Comparison of ENCODE assay signal across 1 cellular context in the genomic region with DNA sequence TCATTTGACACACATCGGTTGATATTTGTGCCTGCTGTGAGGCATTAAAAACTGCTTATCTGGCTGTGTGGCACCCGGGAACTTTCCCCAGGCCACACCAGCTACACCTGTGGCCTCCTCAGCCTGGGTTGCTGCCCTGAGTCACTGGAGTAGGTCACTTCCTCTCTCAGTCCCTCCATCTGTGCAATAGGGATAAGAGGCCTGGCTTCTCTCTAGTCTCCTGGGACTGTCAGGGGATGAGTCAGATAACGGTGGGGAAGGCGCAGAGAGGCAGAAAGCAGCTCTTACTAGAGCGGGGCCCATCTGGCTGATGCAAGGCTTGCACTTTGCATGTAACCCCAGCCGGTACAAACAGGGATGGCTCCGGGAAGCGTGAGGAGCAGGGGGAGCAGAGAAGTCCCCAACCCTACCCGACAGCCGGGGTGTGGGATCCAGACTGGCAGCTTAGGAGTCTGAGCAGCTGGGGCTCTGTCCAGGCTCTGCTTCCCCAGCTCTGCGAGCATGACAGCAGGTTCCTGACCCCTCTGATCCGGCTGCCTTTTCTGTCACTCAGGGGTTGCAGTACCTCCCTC.
TF ChIP-seq lines count a peak whose summit lies in the region.

No MANE protein-coding gene starts in this region.

TF ChIP-seq in K562, 482 proteins besides CTCF, POLR2A, EP300 and RAD21 (continued from another document and continues in another):
- TF ChIP-seq, protein P1, sequence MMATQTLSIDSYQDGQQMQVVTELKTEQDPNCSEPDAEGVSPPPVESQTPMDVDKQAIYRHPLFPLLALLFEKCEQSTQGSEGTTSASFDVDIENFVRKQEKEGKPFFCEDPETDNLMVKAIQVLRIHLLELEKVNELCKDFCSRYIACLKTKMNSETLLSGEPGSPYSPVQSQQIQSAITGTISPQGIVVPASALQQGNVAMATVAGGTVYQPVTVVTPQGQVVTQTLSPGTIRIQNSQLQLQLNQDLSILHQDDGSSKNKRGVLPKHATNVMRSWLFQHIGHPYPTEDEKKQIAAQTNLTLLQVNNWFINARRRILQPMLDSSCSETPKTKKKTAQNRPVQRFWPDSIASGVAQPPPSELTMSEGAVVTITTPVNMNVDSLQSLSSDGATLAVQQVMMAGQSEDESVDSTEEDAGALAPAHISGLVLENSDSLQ (IDR thresholded peaks at IDR 0.05): peak; percentile 95
- no peak for TF ChIP-seq CHD4 (IDR thresholded peaks at IDR 0.05; ENCODE audit: insufficient read depth, insufficient replicate concordance, low read depth, low read length, poor library complexity, severe bottlenecking)
- TF ChIP-seq NUFIP1 (IDR thresholded peaks at IDR 0.05; ENCODE audit: partially characterized antibody): peak; percentile 60
- no peak for TF ChIP-seq ZNF324 (CRISPR knock-in tag; IDR thresholded peaks at IDR 0.05)
- TF ChIP-seq, protein P2, sequence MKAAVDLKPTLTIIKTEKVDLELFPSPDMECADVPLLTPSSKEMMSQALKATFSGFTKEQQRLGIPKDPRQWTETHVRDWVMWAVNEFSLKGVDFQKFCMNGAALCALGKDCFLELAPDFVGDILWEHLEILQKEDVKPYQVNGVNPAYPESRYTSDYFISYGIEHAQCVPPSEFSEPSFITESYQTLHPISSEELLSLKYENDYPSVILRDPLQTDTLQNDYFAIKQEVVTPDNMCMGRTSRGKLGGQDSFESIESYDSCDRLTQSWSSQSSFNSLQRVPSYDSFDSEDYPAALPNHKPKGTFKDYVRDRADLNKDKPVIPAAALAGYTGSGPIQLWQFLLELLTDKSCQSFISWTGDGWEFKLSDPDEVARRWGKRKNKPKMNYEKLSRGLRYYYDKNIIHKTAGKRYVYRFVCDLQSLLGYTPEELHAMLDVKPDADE (conservative IDR thresholded peaks at IDR 0.05; ENCODE audit: control insufficient read depth, low read depth, low read length): peak; percentile 98
- no peak for TF ChIP-seq ZNF212 (CRISPR knock-in tag; IDR thresholded peaks at IDR 0.05)
- peak; percentile 95 for TF ChIP-seq FOXJ2 (tag; IDR thresholded peaks at IDR 0.05)
- no peak for TF ChIP-seq ZNF277 (CRISPR knock-in tag; IDR thresholded peaks at IDR 0.05; ENCODE audit: borderline replicate concordance)
- peak; percentile 97 for TF ChIP-seq MECOM (CRISPR knock-in tag; IDR thresholded peaks at IDR 0.05)
- no peak for TF ChIP-seq TSC22D4 (tag; IDR thresholded peaks at IDR 0.05)
- TF ChIP-seq ZNF316 (IDR thresholded peaks at IDR 0.05): peak; percentile 92
- no peak for TF ChIP-seq CEBPZ (IDR thresholded peaks at IDR 0.05; ENCODE audit: borderline replicate concordance, low read depth, low read length)
- TF ChIP-seq ETV1 (tag; conservative IDR thresholded peaks at IDR 0.05; ENCODE audit: low read depth): peak; percentile 100
- peak; percentile 93 for TF ChIP-seq MAFG (tag; conservative IDR thresholded peaks at IDR 0.05)
- TF ChIP-seq ETV5 (CRISPR knock-in tag; IDR thresholded peaks at IDR 0.05; ENCODE audit: low read depth): peak; percentile 99
- peak; percentile 87 for TF ChIP-seq ZBTB17 (CRISPR knock-in tag; IDR thresholded peaks at IDR 0.05)
- TF ChIP-seq CCNT2 (IDR thresholded peaks at IDR 0.05; ENCODE audit: borderline replicate concordance, extremely low read depth, insufficient read length, low read depth, low read length): peak; percentile 96
- TF ChIP-seq KDM5B (IDR thresholded peaks at IDR 0.05; ENCODE audit: insufficient replicate concordance, low read depth, low read length): peak; percentile 51
- TF ChIP-seq MYNN (IDR thresholded peaks at IDR 0.05): peak; percentile 92
- TF ChIP-seq MYNN (CRISPR knock-in tag; IDR thresholded peaks at IDR 0.05): no peak
- no peak for TF ChIP-seq CCAR2 (IDR thresholded peaks at IDR 0.05; ENCODE audit: low read depth, low read length)
- peak; percentile 100 for TF ChIP-seq NBN (IDR thresholded peaks at IDR 0.05; ENCODE audit: low read depth)
- peak; percentile 30; the same call in 1 of the 2 replicates for TF ChIP-seq TAF7 (tag; IDR thresholded peaks at IDR 0.05)
- TF ChIP-seq ZNF57 (CRISPR knock-in tag; IDR thresholded peaks at IDR 0.05): peak; percentile 49; the same call in 1 of the 2 replicates
- peak; percentile 86 for TF ChIP-seq ELF1 (tag; IDR thresholded peaks at IDR 0.05)
- peak; percentile 22 for TF ChIP-seq POU5F1 (IDR thresholded peaks at IDR 0.05; ENCODE audit: borderline replicate concordance, low read depth, low read length, partially characterized antibody)
- peak; percentile 63 for TF ChIP-seq XRCC5 (IDR thresholded peaks at IDR 0.05; ENCODE audit: low read depth, low read length)
- no peak for TF ChIP-seq ZNF23 (CRISPR knock-in tag; IDR thresholded peaks at IDR 0.05)
- TF ChIP-seq ZNF436 (CRISPR knock-in tag; IDR thresholded peaks at IDR 0.05): no peak
- TF ChIP-seq SRSF3 (IDR thresholded peaks at IDR 0.05; ENCODE audit: insufficient read depth, low read length): peak; percentile 16; the same call in 1 of the 2 replicates
- no peak for TF ChIP-seq ZKSCAN3 (CRISPR knock-in tag; IDR thresholded peaks at IDR 0.05)
- 0 out of 2 replicates have a peak, but pooled peaks have one; percentile 15 for TF ChIP-seq ELF2 (CRISPR knock-in tag; IDR thresholded peaks at IDR 0.05)
- no peak for TF ChIP-seq ZNF551 (CRISPR knock-in tag; IDR thresholded peaks at IDR 0.05)
- TF ChIP-seq CBFB (CRISPR knock-in tag; IDR thresholded peaks at IDR 0.05): peak; percentile 89
- peak; percentile 24; the same call in 1 of the 2 replicates for TF ChIP-seq E2F3 (CRISPR knock-in tag; IDR thresholded peaks at IDR 0.05)
- TF ChIP-seq, protein P3, sequence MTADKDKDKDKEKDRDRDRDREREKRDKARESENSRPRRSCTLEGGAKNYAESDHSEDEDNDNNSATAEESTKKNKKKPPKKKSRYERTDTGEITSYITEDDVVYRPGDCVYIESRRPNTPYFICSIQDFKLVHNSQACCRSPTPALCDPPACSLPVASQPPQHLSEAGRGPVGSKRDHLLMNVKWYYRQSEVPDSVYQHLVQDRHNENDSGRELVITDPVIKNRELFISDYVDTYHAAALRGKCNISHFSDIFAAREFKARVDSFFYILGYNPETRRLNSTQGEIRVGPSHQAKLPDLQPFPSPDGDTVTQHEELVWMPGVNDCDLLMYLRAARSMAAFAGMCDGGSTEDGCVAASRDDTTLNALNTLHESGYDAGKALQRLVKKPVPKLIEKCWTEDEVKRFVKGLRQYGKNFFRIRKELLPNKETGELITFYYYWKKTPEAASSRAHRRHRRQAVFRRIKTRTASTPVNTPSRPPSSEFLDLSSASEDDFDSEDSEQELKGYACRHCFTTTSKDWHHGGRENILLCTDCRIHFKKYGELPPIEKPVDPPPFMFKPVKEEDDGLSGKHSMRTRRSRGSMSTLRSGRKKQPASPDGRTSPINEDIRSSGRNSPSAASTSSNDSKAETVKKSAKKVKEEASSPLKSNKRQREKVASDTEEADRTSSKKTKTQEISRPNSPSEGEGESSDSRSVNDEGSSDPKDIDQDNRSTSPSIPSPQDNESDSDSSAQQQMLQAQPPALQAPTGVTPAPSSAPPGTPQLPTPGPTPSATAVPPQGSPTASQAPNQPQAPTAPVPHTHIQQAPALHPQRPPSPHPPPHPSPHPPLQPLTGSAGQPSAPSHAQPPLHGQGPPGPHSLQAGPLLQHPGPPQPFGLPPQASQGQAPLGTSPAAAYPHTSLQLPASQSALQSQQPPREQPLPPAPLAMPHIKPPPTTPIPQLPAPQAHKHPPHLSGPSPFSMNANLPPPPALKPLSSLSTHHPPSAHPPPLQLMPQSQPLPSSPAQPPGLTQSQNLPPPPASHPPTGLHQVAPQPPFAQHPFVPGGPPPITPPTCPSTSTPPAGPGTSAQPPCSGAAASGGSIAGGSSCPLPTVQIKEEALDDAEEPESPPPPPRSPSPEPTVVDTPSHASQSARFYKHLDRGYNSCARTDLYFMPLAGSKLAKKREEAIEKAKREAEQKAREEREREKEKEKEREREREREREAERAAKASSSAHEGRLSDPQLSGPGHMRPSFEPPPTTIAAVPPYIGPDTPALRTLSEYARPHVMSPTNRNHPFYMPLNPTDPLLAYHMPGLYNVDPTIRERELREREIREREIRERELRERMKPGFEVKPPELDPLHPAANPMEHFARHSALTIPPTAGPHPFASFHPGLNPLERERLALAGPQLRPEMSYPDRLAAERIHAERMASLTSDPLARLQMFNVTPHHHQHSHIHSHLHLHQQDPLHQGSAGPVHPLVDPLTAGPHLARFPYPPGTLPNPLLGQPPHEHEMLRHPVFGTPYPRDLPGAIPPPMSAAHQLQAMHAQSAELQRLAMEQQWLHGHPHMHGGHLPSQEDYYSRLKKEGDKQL (CRISPR knock-in tag; IDR thresholded peaks at IDR 0.05; ENCODE audit: borderline replicate concordance): 0 out of 2 replicates have a peak, but pooled peaks have one; percentile 70
- peak; percentile 98 for TF ChIP-seq EP400 (IDR thresholded peaks at IDR 0.05)
- TF ChIP-seq ZNF140 (CRISPR knock-in tag; IDR thresholded peaks at IDR 0.05): no peak
- TF ChIP-seq, protein P4, sequence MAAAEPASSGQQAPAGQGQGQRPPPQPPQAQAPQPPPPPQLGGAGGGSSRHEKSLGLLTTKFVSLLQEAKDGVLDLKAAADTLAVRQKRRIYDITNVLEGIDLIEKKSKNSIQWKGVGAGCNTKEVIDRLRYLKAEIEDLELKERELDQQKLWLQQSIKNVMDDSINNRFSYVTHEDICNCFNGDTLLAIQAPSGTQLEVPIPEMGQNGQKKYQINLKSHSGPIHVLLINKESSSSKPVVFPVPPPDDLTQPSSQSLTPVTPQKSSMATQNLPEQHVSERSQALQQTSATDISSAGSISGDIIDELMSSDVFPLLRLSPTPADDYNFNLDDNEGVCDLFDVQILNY (CRISPR knock-in tag; IDR thresholded peaks at IDR 0.05): no peak
- peak; percentile 100 for TF ChIP-seq SMARCE1 (IDR thresholded peaks at IDR 0.05)
- TF ChIP-seq HMGN3 (IDR thresholded peaks at IDR 0.05; ENCODE audit: borderline replicate concordance, extremely low read depth, insufficient read length, low read depth, low read length): peak; percentile 90
- TF ChIP-seq, protein P5, sequence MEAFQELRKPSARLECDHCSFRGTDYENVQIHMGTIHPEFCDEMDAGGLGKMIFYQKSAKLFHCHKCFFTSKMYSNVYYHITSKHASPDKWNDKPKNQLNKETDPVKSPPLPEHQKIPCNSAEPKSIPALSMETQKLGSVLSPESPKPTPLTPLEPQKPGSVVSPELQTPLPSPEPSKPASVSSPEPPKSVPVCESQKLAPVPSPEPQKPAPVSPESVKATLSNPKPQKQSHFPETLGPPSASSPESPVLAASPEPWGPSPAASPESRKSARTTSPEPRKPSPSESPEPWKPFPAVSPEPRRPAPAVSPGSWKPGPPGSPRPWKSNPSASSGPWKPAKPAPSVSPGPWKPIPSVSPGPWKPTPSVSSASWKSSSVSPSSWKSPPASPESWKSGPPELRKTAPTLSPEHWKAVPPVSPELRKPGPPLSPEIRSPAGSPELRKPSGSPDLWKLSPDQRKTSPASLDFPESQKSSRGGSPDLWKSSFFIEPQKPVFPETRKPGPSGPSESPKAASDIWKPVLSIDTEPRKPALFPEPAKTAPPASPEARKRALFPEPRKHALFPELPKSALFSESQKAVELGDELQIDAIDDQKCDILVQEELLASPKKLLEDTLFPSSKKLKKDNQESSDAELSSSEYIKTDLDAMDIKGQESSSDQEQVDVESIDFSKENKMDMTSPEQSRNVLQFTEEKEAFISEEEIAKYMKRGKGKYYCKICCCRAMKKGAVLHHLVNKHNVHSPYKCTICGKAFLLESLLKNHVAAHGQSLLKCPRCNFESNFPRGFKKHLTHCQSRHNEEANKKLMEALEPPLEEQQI (IDR thresholded peaks at IDR 0.05): no peak; the same call in 1 of the 2 replicates
- peak; percentile 85; the same call in 1 of the 2 replicates for TF ChIP-seq ZBED1 (IDR thresholded peaks at IDR 0.05)
- TF ChIP-seq MTA3 (IDR thresholded peaks at IDR 0.05; ENCODE audit: borderline replicate concordance): peak; percentile 97
